ENCODE assay signal across 21 cellular contexts in genomic region chr18:59478591-59478990, GRCh38.
"Had no signal": no experiment of that assay in that cellular context is flagged by ENCODE, and none has a peak within 500 bp of the region (broad histone marks: within the 10 kb centered on the region; RNA-seq: fewer than 3 reads in every experiment).

No MANE protein-coding gene starts in this region.

- H3K4me1 ChIP-seq: gastroesophageal sphincter, left ventricle myocardium inferior, right atrium auricular region, tibial nerve, uterus had no signal

- H3K9me3 Mint-ChIP-seq: T-helper 1 cell treated with Interleukin-12 subunit alpha and Interleukin-12 subunit beta and Interleukin-4 antibody, amounts not matched to agents 30 μg/mL and 1 μg/mL, for 36 hours had no signal

- FAIRE-seq: colon, keratinocyte, small intestine had no signal

- H3K36me3 ChIP-seq: cardiac muscle cell, gastroesophageal sphincter, left ventricle myocardium inferior, neutrophil, right atrium auricular region, tibial nerve, uterus had no signal

- H3K27ac ChIP-seq: cardiac muscle cell, gastroesophageal sphincter, hepatocyte, left ventricle myocardium inferior, neutrophil, right atrium auricular region, tibial nerve, uterus had no signal

- H3K4me3 Mint-ChIP-seq: activated CD4-positive, alpha-beta T cell treated with anti-CD3 and anti-CD28 coated beads for 36 hours; activated CD8-positive, alpha-beta T cell treated with anti-CD3 and anti-CD28 coated beads, Interleukin-2, amount 10 ng/mL, durations not matched to agents 7 days and 5 days; naive thymus-derived CD8-positive, alpha-beta T cell; T-helper 1 cell treated with Interleukin-12 subunit alpha and Interleukin-12 subunit beta and Interleukin-4 antibody, amounts not matched to agents 30 μg/mL and 1 μg/mL, for 36 hours had no signal

- H3K27ac Mint-ChIP-seq: activated CD4-positive, alpha-beta T cell treated with anti-CD3 and anti-CD28 coated beads for 36 hours; activated CD8-positive, alpha-beta T cell treated with anti-CD3 and anti-CD28 coated beads, Interleukin-2, amount 10 ng/mL, durations not matched to agents 7 days and 5 days; naive thymus-derived CD8-positive, alpha-beta T cell; T-helper 1 cell treated with Interleukin-12 subunit alpha and Interleukin-12 subunit beta and Interleukin-4 antibody, amounts not matched to agents 30 μg/mL and 1 μg/mL, for 36 hours had no signal

- H3K27me3 ChIP-seq: cardiac muscle cell, gastroesophageal sphincter, neutrophil, right atrium auricular region, tibial nerve, uterus had no signal

- H3K4me1 Mint-ChIP-seq: activated CD4-positive, alpha-beta T cell treated with anti-CD3 and anti-CD28 coated beads for 36 hours; naive thymus-derived CD8-positive, alpha-beta T cell had no signal

- H3K9me3 ChIP-seq: gastroesophageal sphincter, left ventricle myocardium inferior, mucosa of descending colon, neutrophil, right atrium auricular region, tibial nerve, uterus had no signal

- H3K4me3 ChIP-seq: cardiac muscle cell, gastroesophageal sphincter, hepatocyte, left ventricle myocardium inferior, mucosa of descending colon, right atrium auricular region, tibial nerve, uterus had no signal

- ATAC-seq: activated CD4-positive, alpha-beta T cell treated with anti-CD3 and anti-CD28 coated beads for 36 hours; activated CD8-positive, alpha-beta T cell treated with anti-CD3 and anti-CD28 coated beads, Interleukin-2, amount 10 ng/mL, durations not matched to agents 7 days and 5 days; esophagus mucosa; gastroesophageal sphincter; mucosa of descending colon; naive thymus-derived CD8-positive, alpha-beta T cell had no signal

- DNase-seq: activated CD4-positive, alpha-beta T cell treated with anti-CD3 and anti-CD28 coated beads for 36 hours; activated CD8-positive, alpha-beta T cell treated with anti-CD3 and anti-CD28 coated beads, Interleukin-2, amount 10 ng/mL, durations not matched to agents 7 days and 5 days; activated naive CD4-positive, alpha-beta T cell treated with Interleukin-2 at 50 U/mL for 16 hours; left ventricle myocardium inferior; mucosa of descending colon; naive thymus-derived CD8-positive, alpha-beta T cell; small intestine; stimulated activated CD4-positive, alpha-beta T cell treated with anti-CD3 and anti-CD28 coated beads, Interleukin-4, amount 100 ng/mL, for 24 hours; stimulated activated naive CD4-positive, alpha-beta T cell treated with Interleukin-2 at 50 U/mL for 16 hours; substantia nigra; uterus had no signal
